1 cellular context compared by ENCODE assay signal in the genomic region with DNA sequence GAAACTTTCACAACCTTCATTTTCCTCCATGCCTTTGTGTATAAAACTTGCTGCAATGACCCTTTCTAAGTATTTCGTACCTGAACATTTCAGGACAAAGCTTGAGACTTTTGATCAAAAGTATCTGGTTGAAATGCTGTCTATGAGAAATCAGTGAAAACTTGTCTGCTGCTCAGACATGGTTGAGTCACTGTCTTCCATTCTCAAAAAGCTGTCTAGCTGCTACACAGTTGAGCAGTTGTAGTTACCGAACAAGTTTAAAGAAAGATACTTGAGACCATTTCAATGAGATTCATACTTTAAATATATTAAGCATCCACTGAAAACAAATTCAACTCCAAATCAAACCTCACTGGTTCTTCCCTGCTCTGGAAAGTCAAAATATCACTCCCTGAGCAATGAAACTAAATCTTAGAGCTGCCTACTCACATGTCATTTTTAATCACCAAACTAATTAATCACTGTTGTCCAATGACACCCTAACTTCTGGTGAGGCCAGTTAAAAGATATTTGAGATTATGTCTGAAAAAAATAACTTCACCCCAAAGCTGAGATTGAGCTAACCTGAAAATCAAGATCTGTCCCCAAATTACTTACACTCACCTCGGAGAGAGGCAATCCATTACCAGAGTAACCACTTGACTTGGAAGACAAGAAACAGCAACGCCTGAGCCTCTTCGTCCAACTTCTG.
TF ChIP-seq lines count a peak whose summit lies in the region.

No MANE protein-coding gene starts in this region.

TF ChIP-seq in HepG2, 621 proteins besides CTCF, POLR2A, EP300 and RAD21:
- TF ChIP-seq SYNCRIP (IDR thresholded peaks at IDR 0.05; ENCODE audit: insufficient read depth, low read depth, low read length) (no peak), NFE2L2 (IDR thresholded peaks at IDR 0.05; ENCODE audit: low read length) (no peak), ZNF792 (CRISPR knock-in tag; IDR thresholded peaks at IDR 0.05) (no peak), KDM6A (CRISPR knock-in tag; IDR thresholded peaks at IDR 0.05; ENCODE audit: low read depth) (no peak)
- TF ChIP-seq, protein P1, sequence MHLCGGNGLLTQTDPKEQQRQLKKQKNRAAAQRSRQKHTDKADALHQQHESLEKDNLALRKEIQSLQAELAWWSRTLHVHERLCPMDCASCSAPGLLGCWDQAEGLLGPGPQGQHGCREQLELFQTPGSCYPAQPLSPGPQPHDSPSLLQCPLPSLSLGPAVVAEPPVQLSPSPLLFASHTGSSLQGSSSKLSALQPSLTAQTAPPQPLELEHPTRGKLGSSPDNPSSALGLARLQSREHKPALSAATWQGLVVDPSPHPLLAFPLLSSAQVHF (CRISPR knock-in tag; IDR thresholded peaks at IDR 0.05): no peak
- TF ChIP-seq, protein P2, sequence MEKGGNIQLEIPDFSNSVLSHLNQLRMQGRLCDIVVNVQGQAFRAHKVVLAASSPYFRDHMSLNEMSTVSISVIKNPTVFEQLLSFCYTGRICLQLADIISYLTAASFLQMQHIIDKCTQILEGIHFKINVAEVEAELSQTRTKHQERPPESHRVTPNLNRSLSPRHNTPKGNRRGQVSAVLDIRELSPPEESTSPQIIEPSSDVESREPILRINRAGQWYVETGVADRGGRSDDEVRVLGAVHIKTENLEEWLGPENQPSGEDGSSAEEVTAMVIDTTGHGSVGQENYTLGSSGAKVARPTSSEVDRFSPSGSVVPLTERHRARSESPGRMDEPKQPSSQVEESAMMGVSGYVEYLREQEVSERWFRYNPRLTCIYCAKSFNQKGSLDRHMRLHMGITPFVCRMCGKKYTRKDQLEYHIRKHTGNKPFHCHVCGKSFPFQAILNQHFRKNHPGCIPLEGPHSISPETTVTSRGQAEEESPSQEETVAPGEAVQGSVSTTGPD (CRISPR knock-in tag; IDR thresholded peaks at IDR 0.05): no peak
